ENCODE assay signal across 1 cellular context in the genomic region with DNA sequence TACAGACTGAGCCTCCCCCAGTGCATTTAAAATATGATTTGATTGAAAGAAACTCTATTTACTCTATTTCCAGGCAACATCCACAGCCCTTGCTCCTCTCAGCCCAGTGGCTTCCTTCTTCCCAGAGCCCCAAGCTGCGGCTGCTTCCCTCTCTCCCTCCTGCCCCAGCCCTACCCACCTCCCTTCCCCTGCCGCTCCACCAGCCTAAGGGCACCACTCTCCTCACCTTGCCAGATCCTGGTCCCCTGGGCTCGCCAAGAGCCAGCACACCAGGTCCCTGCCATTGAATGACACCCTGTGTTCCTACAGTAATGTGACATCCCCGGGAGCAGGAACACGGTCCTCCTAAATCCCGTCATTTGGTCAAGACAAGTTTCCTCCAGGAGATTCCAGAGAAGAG.
TF ChIP-seq lines count a peak whose summit lies in the region.

No MANE protein-coding gene starts in this region.

TF ChIP-seq in WTC11, 78 proteins besides CTCF, POLR2A, EP300 and RAD21:
- TF ChIP-seq, protein P1, sequence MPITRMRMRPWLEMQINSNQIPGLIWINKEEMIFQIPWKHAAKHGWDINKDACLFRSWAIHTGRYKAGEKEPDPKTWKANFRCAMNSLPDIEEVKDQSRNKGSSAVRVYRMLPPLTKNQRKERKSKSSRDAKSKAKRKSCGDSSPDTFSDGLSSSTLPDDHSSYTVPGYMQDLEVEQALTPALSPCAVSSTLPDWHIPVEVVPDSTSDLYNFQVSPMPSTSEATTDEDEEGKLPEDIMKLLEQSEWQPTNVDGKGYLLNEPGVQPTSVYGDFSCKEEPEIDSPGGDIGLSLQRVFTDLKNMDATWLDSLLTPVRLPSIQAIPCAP (CRISPR knock-in tag; IDR thresholded peaks at IDR 0.05): no peak
- TF ChIP-seq, protein P2, sequence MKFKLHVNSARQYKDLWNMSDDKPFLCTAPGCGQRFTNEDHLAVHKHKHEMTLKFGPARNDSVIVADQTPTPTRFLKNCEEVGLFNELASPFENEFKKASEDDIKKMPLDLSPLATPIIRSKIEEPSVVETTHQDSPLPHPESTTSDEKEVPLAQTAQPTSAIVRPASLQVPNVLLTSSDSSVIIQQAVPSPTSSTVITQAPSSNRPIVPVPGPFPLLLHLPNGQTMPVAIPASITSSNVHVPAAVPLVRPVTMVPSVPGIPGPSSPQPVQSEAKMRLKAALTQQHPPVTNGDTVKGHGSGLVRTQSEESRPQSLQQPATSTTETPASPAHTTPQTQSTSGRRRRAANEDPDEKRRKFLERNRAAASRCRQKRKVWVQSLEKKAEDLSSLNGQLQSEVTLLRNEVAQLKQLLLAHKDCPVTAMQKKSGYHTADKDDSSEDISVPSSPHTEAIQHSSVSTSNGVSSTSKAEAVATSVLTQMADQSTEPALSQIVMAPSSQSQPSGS (CRISPR knock-in tag; IDR thresholded peaks at IDR 0.05; ENCODE audit: borderline replicate concordance, low read depth): no peak
- TF ChIP-seq TEAD4 (CRISPR knock-in tag; IDR thresholded peaks at IDR 0.05) (no peak), CREB1 (CRISPR knock-in tag; IDR thresholded peaks at IDR 0.05) (no peak), ARID4B (CRISPR knock-in tag; IDR thresholded peaks at IDR 0.05; ENCODE audit: borderline replicate concordance) (no peak)
